ENCODE assay signal across 12 cellular contexts in the genomic region with DNA sequence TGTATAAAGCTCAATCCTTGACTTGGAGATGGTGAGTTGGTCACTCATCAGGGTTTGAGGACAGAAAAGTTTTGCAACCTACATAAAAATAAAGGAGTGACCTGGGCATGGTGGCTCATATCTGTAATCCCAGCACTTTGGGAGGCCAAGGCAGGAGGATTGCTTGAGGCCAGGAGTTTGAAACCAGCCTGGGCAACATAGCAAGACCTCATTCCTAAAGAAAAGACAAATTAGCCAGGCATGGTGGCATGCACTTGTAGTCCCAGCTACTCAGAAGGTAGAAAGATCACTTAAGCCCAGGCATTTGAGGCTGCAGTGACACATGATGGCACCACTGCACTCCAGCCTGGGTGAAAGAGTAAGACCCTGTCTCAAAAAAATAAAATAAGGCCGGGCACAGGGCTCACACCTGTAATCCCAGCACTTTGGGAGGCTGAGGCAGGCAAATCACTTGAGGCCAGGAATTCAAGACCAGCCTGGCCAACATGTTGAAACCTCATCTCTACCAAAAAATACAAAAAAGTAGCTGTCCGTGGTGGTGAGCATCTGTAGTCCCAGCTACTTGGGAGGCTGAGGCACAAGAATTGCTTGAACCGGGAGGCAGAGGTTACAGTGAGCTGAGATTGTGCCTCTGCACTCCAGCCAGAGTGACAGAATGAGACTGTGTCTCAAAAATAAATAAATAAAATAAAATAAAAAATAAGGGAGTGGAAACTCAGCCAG. TPM values are rescaled to one million over a fixed set of nuclear protein-coding genes. Genes with fewer than 3 reads are reported as not detected.
"Had no signal": no experiment of that assay in that cellular context is flagged by ENCODE, and none has a peak within 500 bp of the region (broad histone marks: within the 10 kb centered on the region; RNA-seq: fewer than 3 reads in every experiment).

No MANE protein-coding gene starts in this region.

RNA-seq across cellular contexts. Expression of gene TECTB, which starts 54.7 kb away (rescaled TPM):
- total RNA-seq: activated CD4-positive, alpha-beta memory T cell treated with anti-CD3 and anti-CD28 coated beads, Interleukin-2, amount 10 ng/mL, durations not matched to agents 7 days and 5 days; activated CD4-positive, alpha-beta T cell treated with anti-CD3 and anti-CD28 coated beads, Interleukin-2, amount 10 ng/mL, durations not matched to agents 7 days and 5 days; activated naive CD4-positive, alpha-beta T cell treated with anti-CD3 and anti-CD28 coated beads, Interleukin-2, amount 50 U/mL, for 72 hours; activated naive CD8-positive, alpha-beta T cell treated with anti-CD3 and anti-CD28 coated beads, Interleukin-2, amount 10 ng/mL, durations not matched to agents 7 days and 5 days; activated T-cell treated with anti-CD3 and anti-CD28 coated beads, Interleukin-2, amount 50 U/mL, for 72 hours; body of pancreas; chondrocyte; dermis blood vessel endothelial cell; foreskin keratinocyte; gastrocnemius medialis; T-helper 1 cell treated with Interleukin-12 subunit alpha and Interleukin-12 subunit beta and Interleukin-4 antibody, amounts not matched to agents 30 ng/mL and 1 ng/mL, for 36 hours; WTC11 had no signal
- polyA plus RNA-seq: foreskin keratinocyte had no signal
